29 cellular contexts compared by ENCODE assay signal in genomic region chr3:172378439-172378838, GRCh38.
"Had no signal": no experiment of that assay in that cellular context is flagged by ENCODE, and none has a peak within 500 bp of the region (broad histone marks: within the 10 kb centered on the region; RNA-seq: fewer than 3 reads in every experiment).

No MANE protein-coding gene starts in this region.

- H3K27me3 ChIP-seq: ovary, stomach, thyroid gland, tibial nerve, upper lobe of left lung, vagina had no signal

- ATAC-seq: naive thymus-derived CD8-positive, alpha-beta T cell; natural killer cell treated with Interleukin-12 subunit alpha and Interleukin-12 subunit beta and Interleukin-15 and Interleukin-18, amount 100 ng/mL, for 72 hours; psoas muscle; right cardiac atrium; sciatic nerve; stimulated activated effector memory CD8-positive, alpha-beta T cell treated with anti-CD3 and anti-CD28 coated beads, Interleukin-12 subunit alpha, Interleukin-12 subunit beta, amount 100 ng/mL, for 72 hours; stimulated activated naive B cell treated with anti-CD40 and anti-IgM and Interleukin-4, amounts not matched to agents 10 μg/mL and 1 μg/mL and 100 μg/mL, for 72 hours had no signal

- H2AFZ ChIP-seq: parathyroid adenoma had no signal

- H3K4me1 Mint-ChIP-seq: neural crest cell; stimulated activated effector memory CD8-positive, alpha-beta T cell treated with anti-CD3 and anti-CD28 coated beads, Interleukin-12 subunit alpha, Interleukin-12 subunit beta, amount 100 ng/mL, for 72 hours; stimulated activated naive B cell treated with anti-CD40 and anti-IgM and Interleukin-4, amounts not matched to agents 10 μg/mL and 1 μg/mL and 100 μg/mL, for 72 hours had no signal

- H3K9me3 Mint-ChIP-seq: natural killer cell treated with Interleukin-12 subunit alpha and Interleukin-12 subunit beta and Interleukin-15 and Interleukin-18, amount 100 ng/mL, for 72 hours; stimulated activated effector memory CD8-positive, alpha-beta T cell treated with anti-CD3 and anti-CD28 coated beads, Interleukin-12 subunit alpha, Interleukin-12 subunit beta, amount 100 ng/mL, for 72 hours had no signal

- H3K4me1 ChIP-seq: parathyroid adenoma, psoas muscle, stomach, thyroid gland, tibial nerve, upper lobe of left lung, vagina had no signal

- H3K36me3 ChIP-seq: ovary had no signal

- H3K27ac Mint-ChIP-seq: naive thymus-derived CD8-positive, alpha-beta T cell; nephron progenitor cell; stimulated activated effector memory CD8-positive, alpha-beta T cell treated with anti-CD3 and anti-CD28 coated beads, Interleukin-12 subunit alpha, Interleukin-12 subunit beta, amount 100 ng/mL, for 72 hours; stimulated activated naive B cell treated with anti-CD40 and anti-IgM and Interleukin-4, amounts not matched to agents 10 μg/mL and 1 μg/mL and 100 μg/mL, for 72 hours; stimulated activated naive CD8-positive, alpha-beta T cell treated with anti-CD3 and anti-CD28 coated beads, Interleukin-15, Interleukin-2, amounts not matched to agents 100 ng/mL and 50 ng/mL, for 24 hours had no signal

- H3K27ac ChIP-seq: ovary, parathyroid adenoma, psoas muscle, skin epidermis, stomach, thoracic aorta, thyroid gland, tibial nerve, upper lobe of left lung, vagina had no signal

- H3K27me3 Mint-ChIP-seq: naive thymus-derived CD8-positive, alpha-beta T cell; natural killer cell treated with Interleukin-12 subunit alpha and Interleukin-12 subunit beta and Interleukin-15 and Interleukin-18, amount 100 ng/mL, for 72 hours; progenitor cell of endocrine pancreas; stimulated activated naive B cell treated with anti-CD40 and anti-IgM and Interleukin-4, amounts not matched to agents 10 μg/mL and 1 μg/mL and 100 μg/mL, for 72 hours; stimulated activated naive CD8-positive, alpha-beta T cell treated with anti-CD3 and anti-CD28 coated beads, Interleukin-15, Interleukin-2, amounts not matched to agents 100 ng/mL and 50 ng/mL, for 24 hours had no signal

- FAIRE-seq: urothelium cell line had no signal

- DNase-seq: naive thymus-derived CD8-positive, alpha-beta T cell; nephron progenitor cell; occipital lobe; ovary; posterior cingulate gyrus; psoas muscle; stimulated activated CD4-positive, alpha-beta T cell treated with anti-CD3 and anti-CD28 coated beads, Interleukin-15, amount 100 ng/mL, for 24 hours; stimulated activated CD4-positive, alpha-beta T cell treated with anti-CD3 and anti-CD28 coated beads, Interleukin-2, amount 100 ng/mL, for 24 hours; stimulated activated CD4-positive, alpha-beta T cell treated with anti-CD3 and anti-CD28 coated beads, Interleukin-2, amount 100 ng/mL, for 48 hours; stimulated activated CD4-positive, alpha-beta T cell treated with anti-CD3 and anti-CD28 coated beads, Interleukin-4, amount 100 ng/mL, for 24 hours; stimulated activated naive B cell treated with anti-CD40 and anti-IgM and Interleukin-4, amounts not matched to agents 10 μg/mL and 1 μg/mL and 100 μg/mL, for 72 hours; stimulated activated naive CD4-positive, alpha-beta T cell treated with Interleukin-2 at 50 U/mL for 16 hours; stomach; thyroid gland; trophoblast cell; upper lobe of left lung had no signal

- H3K9ac ChIP-seq: parathyroid adenoma had no signal

- H3K4me3 ChIP-seq: ovary, psoas muscle, skin epidermis, stomach, thoracic aorta, thyroid gland, tibial nerve, upper lobe of left lung, vagina had no signal

- H3K9me3 ChIP-seq: psoas muscle, thoracic aorta, thyroid gland, upper lobe of left lung, vagina had no signal

- H3K4me3 Mint-ChIP-seq: naive thymus-derived CD8-positive, alpha-beta T cell; natural killer cell treated with Interleukin-12 subunit alpha and Interleukin-12 subunit beta and Interleukin-15 and Interleukin-18, amount 100 ng/mL, for 72 hours; nephron progenitor cell; neural crest cell; stimulated activated effector memory CD8-positive, alpha-beta T cell treated with anti-CD3 and anti-CD28 coated beads, Interleukin-12 subunit alpha, Interleukin-12 subunit beta, amount 100 ng/mL, for 72 hours; stimulated activated naive B cell treated with anti-CD40 and anti-IgM and Interleukin-4, amounts not matched to agents 10 μg/mL and 1 μg/mL and 100 μg/mL, for 72 hours; stimulated activated naive CD8-positive, alpha-beta T cell treated with anti-CD3 and anti-CD28 coated beads, Interleukin-15, Interleukin-2, amounts not matched to agents 100 ng/mL and 50 ng/mL, for 24 hours had no signal
